In genomic region chr10:133197786-133198185, GRCh38 we compare ENCODE assay signal across 23 cellular contexts. TPM values are rescaled to one million over a fixed set of nuclear protein-coding genes. Genes with fewer than 3 reads are reported as not detected.
DNase-seq lines count a peak whose midpoint lies in the region; ATAC-seq, FAIRE-seq and TF ChIP-seq lines count a peak whose summit lies in the region.
"Had no signal": no experiment of that assay in that cellular context is flagged by ENCODE, and none has a peak within 500 bp of the region (broad histone marks: within the 10 kb centered on the region; RNA-seq: fewer than 3 reads in every experiment).

No MANE protein-coding gene starts in this region.

- H3K4me1 Mint-ChIP-seq in activated CD4-positive, alpha-beta T cell treated with anti-CD3 and anti-CD28 coated beads, Interleukin-2, amount 10 ng/mL, durations not matched to agents 7 days and 5 days, result no peaks in the 10 kb centered on the region
- H3K4me1 Mint-ChIP-seq in activated CD4-positive, alpha-beta T cell treated with anti-CD3 and anti-CD28 coated beads, Interleukin-2, amount 10 ng/mL, durations not matched to agents 24 days and 14 days, result no peaks in the 10 kb centered on the region
- H3K4me1 Mint-ChIP-seq in chondrocyte (ENCODE audit: low read depth), result no peaks in the 10 kb centered on the region
- H3K4me1 Mint-ChIP-seq in stimulated activated naive B cell treated with anti-CD40 and anti-IgM and Interleukin-4, amounts not matched to agents 10 μg/mL and 1 μg/mL and 100 μg/mL, for 72 hours, result no peaks in the 10 kb centered on the region
- H3K4me1 Mint-ChIP-seq: B cell; CD4-positive, CD25-positive, alpha-beta regulatory T cell; GM23338 had no signal

- intact Hi-C loops in activated CD4-positive, alpha-beta T cell treated with anti-CD3 and anti-CD28 coated beads, Interleukin-2, amount 10 ng/mL, durations not matched to agents 24 days and 14 days (cut with micrococcal nuclease), result no loop called here
- intact Hi-C loops in kidney (cut with DNase I), result no loop called here

- no peaks in the 10 kb centered on the region for H3K36me3 ChIP-seq in kidney (ENCODE audit: control insufficient read depth in 1 of 2, insufficient read depth in 2 of 2, low read length in 2 of 2)

- H3K27me3 Mint-ChIP-seq in activated CD4-positive, alpha-beta T cell treated with anti-CD3 and anti-CD28 coated beads, Interleukin-2, amount 10 ng/mL, durations not matched to agents 7 days and 5 days, result peaks cover 6% of the 10 kb centered on the region
- peaks cover 7% of the 10 kb centered on the region for H3K27me3 Mint-ChIP-seq in activated CD4-positive, alpha-beta T cell treated with anti-CD3 and anti-CD28 coated beads, Interleukin-2, amount 10 ng/mL, durations not matched to agents 24 days and 14 days
- peaks cover 21% of the 10 kb centered on the region for H3K27me3 Mint-ChIP-seq in chondrocyte (ENCODE audit: low read depth)
- H3K27me3 Mint-ChIP-seq in stimulated activated naive B cell treated with anti-CD40 and anti-IgM and Interleukin-4, amounts not matched to agents 10 μg/mL and 1 μg/mL and 100 μg/mL, for 72 hours, result peaks cover 17 to 22% of the 10 kb centered on the region in 2 donors
- H3K27me3 Mint-ChIP-seq: B cell; CD4-positive, CD25-positive, alpha-beta regulatory T cell had no signal

- ATAC-seq in stimulated activated naive B cell treated with anti-CD40 and anti-IgM and Interleukin-4, amounts not matched to agents 10 μg/mL and 1 μg/mL and 100 μg/mL, for 72 hours (replicated peaks), result no peak
- ATAC-seq: CD8-positive, alpha-beta T cell had no signal

- FAIRE-seq in kidney (lab: Jason Lieb, UNC), result no peak
- FAIRE-seq: A204.1, GM12891, GM18507 had no signal

- no peak overlapping the region for H3K9ac ChIP-seq in kidney (ENCODE audit: low read length in 2 of 2)
- H3K9ac ChIP-seq: BLaER1 had no signal

- H3K27ac Mint-ChIP-seq in activated CD4-positive, alpha-beta T cell treated with anti-CD3 and anti-CD28 coated beads, Interleukin-2, amount 10 ng/mL, durations not matched to agents 7 days and 5 days, result peak overlapping the region; percentile 36
- no peak overlapping the region for H3K27ac Mint-ChIP-seq in activated CD4-positive, alpha-beta T cell treated with anti-CD3 and anti-CD28 coated beads, Interleukin-2, amount 10 ng/mL, durations not matched to agents 24 days and 14 days
- H3K27ac Mint-ChIP-seq in chondrocyte (ENCODE audit: unreplicated experiment), result no peak overlapping the region
- peak overlapping the region; percentile 14 for H3K27ac Mint-ChIP-seq in stimulated activated naive B cell treated with anti-CD40 and anti-IgM and Interleukin-4, amounts not matched to agents 10 μg/mL and 1 μg/mL and 100 μg/mL, for 72 hours
- H3K27ac Mint-ChIP-seq: B cell; CD4-positive, CD25-positive, alpha-beta regulatory T cell; CD8-positive, alpha-beta T cell; GM23338 had no signal

- no peaks in the 10 kb centered on the region for H3K36me3 Mint-ChIP-seq in activated CD4-positive, alpha-beta T cell treated with anti-CD3 and anti-CD28 coated beads, Interleukin-2, amount 10 ng/mL, durations not matched to agents 7 days and 5 days (ENCODE audit: low read depth)
- H3K36me3 Mint-ChIP-seq in activated CD4-positive, alpha-beta T cell treated with anti-CD3 and anti-CD28 coated beads, Interleukin-2, amount 10 ng/mL, durations not matched to agents 24 days and 14 days (ENCODE audit: low read depth), result no peaks in the 10 kb centered on the region
- peaks cover 2% of the 10 kb centered on the region for H3K36me3 Mint-ChIP-seq in chondrocyte (ENCODE audit: low read depth)
- no peaks in the 10 kb centered on the region for H3K36me3 Mint-ChIP-seq in stimulated activated naive B cell treated with anti-CD40 and anti-IgM and Interleukin-4, amounts not matched to agents 10 μg/mL and 1 μg/mL and 100 μg/mL, for 72 hours
- H3K36me3 Mint-ChIP-seq: CD4-positive, CD25-positive, alpha-beta regulatory T cell; CD8-positive, alpha-beta T cell had no signal

- no peaks in the 10 kb centered on the region for H3K9me3 ChIP-seq in kidney (ENCODE audit: control insufficient read depth in 1 of 2, low read length in 2 of 2)

- no peak overlapping the region for H3K4me3 Mint-ChIP-seq in activated CD4-positive, alpha-beta T cell treated with anti-CD3 and anti-CD28 coated beads, Interleukin-2, amount 10 ng/mL, durations not matched to agents 7 days and 5 days
- H3K4me3 Mint-ChIP-seq in activated CD4-positive, alpha-beta T cell treated with anti-CD3 and anti-CD28 coated beads, Interleukin-2, amount 10 ng/mL, durations not matched to agents 24 days and 14 days, result no peak overlapping the region
- no peak overlapping the region for H3K4me3 Mint-ChIP-seq in chondrocyte (ENCODE audit: unreplicated experiment)
- H3K4me3 Mint-ChIP-seq in stimulated activated naive B cell treated with anti-CD40 and anti-IgM and Interleukin-4, amounts not matched to agents 10 μg/mL and 1 μg/mL and 100 μg/mL, for 72 hours, result no peak overlapping the region
- H3K4me3 Mint-ChIP-seq: B cell; CD4-positive, CD25-positive, alpha-beta regulatory T cell; CD8-positive, alpha-beta T cell; GM23338 had no signal

- no peaks in the 10 kb centered on the region for H3K9me3 Mint-ChIP-seq in activated CD4-positive, alpha-beta T cell treated with anti-CD3 and anti-CD28 coated beads, Interleukin-2, amount 10 ng/mL, durations not matched to agents 7 days and 5 days
- no peaks in the 10 kb centered on the region for H3K9me3 Mint-ChIP-seq in activated CD4-positive, alpha-beta T cell treated with anti-CD3 and anti-CD28 coated beads, Interleukin-2, amount 10 ng/mL, durations not matched to agents 24 days and 14 days
- peaks cover 9% of the 10 kb centered on the region for H3K9me3 Mint-ChIP-seq in chondrocyte (ENCODE audit: low read depth)
- H3K9me3 Mint-ChIP-seq in stimulated activated naive B cell treated with anti-CD40 and anti-IgM and Interleukin-4, amounts not matched to agents 10 μg/mL and 1 μg/mL and 100 μg/mL, for 72 hours, result peaks cover 3 to 8% of the 10 kb centered on the region in 2 donors

- POLR2A ChIA-PET in activated CD4-positive, alpha-beta T cell treated with anti-CD3 and anti-CD28 coated beads, Interleukin-2, amount 10 ng/mL, durations not matched to agents 7 days and 5 days (lab: Charles Lee), result no interaction called here
- POLR2A ChIA-PET in HEK293T (lab: Yijun Ruan, JAX), result no interaction called here

- CTCF ChIA-PET in activated CD4-positive, alpha-beta T cell treated with anti-CD3 and anti-CD28 coated beads, Interleukin-2, amount 10 ng/mL, durations not matched to agents 7 days and 5 days (lab: Charles Lee), result interaction anchor here (1.1 to 1.2 kb wide), 2 partner anchors 11 to 29 kb away, joined by 3 to 4 read pairs; no protein-coding TSS in a partner anchor
- CTCF ChIA-PET in HEK293T (lab: Yijun Ruan, JAX), result no interaction called here

- H3K4me1 ChIP-seq in kidney (ENCODE audit: control insufficient read depth in 1 of 2, insufficient read depth in 1 of 2, low read depth in 1 of 2, low read length in 2 of 2), result no peaks in the 10 kb centered on the region
- H3K4me1 ChIP-seq: Caco-2 had no signal

- TF ChIP-seq CTCF in chondrocyte (IDR thresholded peaks at IDR 0.05) (no peak), kidney (IDR thresholded peaks at IDR 0.05; ENCODE audit: borderline replicate concordance, extremely low read depth, insufficient read depth) (no peak)

- no peak overlapping the region for H3K4me3 ChIP-seq in kidney (ENCODE audit: low read length in 2 of 2)
- H3K4me3 ChIP-seq: BLaER1, GM23338 had no signal

- H3K27ac ChIP-seq in kidney (ENCODE audit: low read depth in 2 of 2, low read length in 2 of 2), result no peak overlapping the region
- H3K27ac ChIP-seq: 22Rv1, BLaER1, C4-2B had no signal

- no peak for DNase-seq in activated CD4-positive, alpha-beta T cell treated with anti-CD3 and anti-CD28 coated beads, Interleukin-2, amount 10 ng/mL, durations not matched to agents 7 days and 5 days
- no peak for DNase-seq in activated CD4-positive, alpha-beta T cell treated with anti-CD3 and anti-CD28 coated beads, Interleukin-2, amount 10 ng/mL, durations not matched to agents 24 days and 14 days
- peak; percentile 79 for DNase-seq in chondrocyte (ENCODE audit: low spot score)
- peak; percentile 64 for DNase-seq in kidney
- DNase-seq in stimulated activated naive B cell treated with anti-CD40 and anti-IgM and Interleukin-4, amounts not matched to agents 10 μg/mL and 1 μg/mL and 100 μg/mL, for 72 hours, result no peak
- no peak for DNase-seq in NCI-H82 treated with DMSO at 0.1 percent for 48 hours (lab: John Stamatoyannopoulos, UW; ENCODE audit: unreplicated experiment)
- DNase-seq in HEK293T (ENCODE audit: extremely low spot score), result no peak
- DNase-seq: Caco-2; CD4-positive, CD25-positive, alpha-beta regulatory T cell; DMS79; EL; GDM1; HCEC 1CT had no signal

TF ChIP-seq in HEK293T, 16 proteins besides CTCF, POLR2A, EP300 and RAD21 (continues in another document):
- TF ChIP-seq CTBP1 (IDR thresholded peaks at IDR 0.05; ENCODE audit: borderline replicate concordance) (no peak), FOXK2 (IDR thresholded peaks at IDR 0.05) (no peak), NFRKB (IDR thresholded peaks at IDR 0.05) (no peak), FOXM1 (IDR thresholded peaks at IDR 0.05; ENCODE audit: borderline replicate concordance) (no peak), HDGF (IDR thresholded peaks at IDR 0.05; ENCODE audit: borderline replicate concordance) (no peak)

RNA-seq across cellular contexts. Expression of gene UTF1, which starts 32.2 kb away (rescaled TPM):
- not detected for total RNA-seq in activated CD4-positive, alpha-beta T cell treated with anti-CD3 and anti-CD28 coated beads, Interleukin-2, amount 10 ng/mL, durations not matched to agents 7 days and 5 days
- total RNA-seq in activated CD4-positive, alpha-beta T cell treated with anti-CD3 and anti-CD28 coated beads, Interleukin-2, amount 10 ng/mL, durations not matched to agents 24 days and 14 days, result 0.17 and 0.19 TPM in 2 replicates
- total RNA-seq in chondrocyte (not detected in 3 replicates), kidney (not detected)
- not detected for polyA plus RNA-seq in kidney (ENCODE audit: insufficient read depth, low read depth, low replicate concordance)
- total RNA-seq: Caco-2; CD4-positive, CD25-positive, alpha-beta regulatory T cell; CD8-positive, alpha-beta T cell had no signal
- polyA plus RNA-seq: AG04450; CD4-positive, CD25-positive, alpha-beta regulatory T cell had no signal

RNA-seq across cellular contexts. Expression of gene KNDC1, which starts 37.8 kb away (rescaled TPM):
- total RNA-seq in activated CD4-positive, alpha-beta T cell treated with anti-CD3 and anti-CD28 coated beads, Interleukin-2, amount 10 ng/mL, durations not matched to agents 7 days and 5 days, result under 1 TPM; 0.07 to 0.08 TPM
- total RNA-seq in activated CD4-positive, alpha-beta T cell treated with anti-CD3 and anti-CD28 coated beads, Interleukin-2, amount 10 ng/mL, durations not matched to agents 24 days and 14 days, result 0.19 and 0.21 TPM in 2 replicates
- total RNA-seq in chondrocyte, result 0.24 to 0.72 TPM (median 0.55 TPM) in 3 replicates
- 8.7 TPM for total RNA-seq in kidney
- polyA plus RNA-seq in kidney (ENCODE audit: insufficient read depth, low read depth, low replicate concordance), result 0.43 TPM
- total RNA-seq: CD8-positive, alpha-beta T cell had no signal
- polyA plus RNA-seq: CD4-positive, CD25-positive, alpha-beta regulatory T cell had no signal

RNA-seq across cellular contexts. Expression of gene VENTX, which starts 39.9 kb away (rescaled TPM):
- not detected for total RNA-seq in activated CD4-positive, alpha-beta T cell treated with anti-CD3 and anti-CD28 coated beads, Interleukin-2, amount 10 ng/mL, durations not matched to agents 7 days and 5 days
- total RNA-seq in activated CD4-positive, alpha-beta T cell treated with anti-CD3 and anti-CD28 coated beads, Interleukin-2, amount 10 ng/mL, durations not matched to agents 24 days and 14 days, result not detected in 2 replicates
- not detected in 3 replicates for total RNA-seq in chondrocyte
- total RNA-seq in kidney, result 3.3 TPM
- polyA plus RNA-seq in kidney (ENCODE audit: insufficient read depth, low read depth, low replicate concordance), result 0.39 TPM
- total RNA-seq: B cell; Caco-2; CD4-positive, CD25-positive, alpha-beta regulatory T cell; CD8-positive, alpha-beta T cell had no signal
- polyA plus RNA-seq: AG04450; CD4-positive, CD25-positive, alpha-beta regulatory T cell had no signal

Comparison
In these comparisons a context has a peak if more than half of its experiments do, and no peak if none do; other contexts are left out.
1. H3K27ac Mint-ChIP-seq: peak in activated CD4-positive, alpha-beta T cell treated with anti-CD3 and anti-CD28 coated beads, Interleukin-2, amount 10 ng/mL, durations not matched to agents 7 days and 5 days (single experiment) and stimulated activated naive B cell treated with anti-CD40 and anti-IgM and Interleukin-4, amounts not matched to agents 10 μg/mL and 1 μg/mL and 100 μg/mL, for 72 hours (single experiment); none in activated CD4-positive, alpha-beta T cell treated with anti-CD3 and anti-CD28 coated beads, Interleukin-2, amount 10 ng/mL, durations not matched to agents 24 days and 14 days (single experiment) and chondrocyte (single experiment).
2. DNase-seq: peak in chondrocyte (single experiment) and kidney (single experiment); none in activated CD4-positive, alpha-beta T cell treated with anti-CD3 and anti-CD28 coated beads, Interleukin-2, amount 10 ng/mL, durations not matched to agents 7 days and 5 days (single experiment), activated CD4-positive, alpha-beta T cell treated with anti-CD3 and anti-CD28 coated beads, Interleukin-2, amount 10 ng/mL, durations not matched to agents 24 days and 14 days (single experiment), stimulated activated naive B cell treated with anti-CD40 and anti-IgM and Interleukin-4, amounts not matched to agents 10 μg/mL and 1 μg/mL and 100 μg/mL, for 72 hours (single experiment), NCI-H82 treated with DMSO at 0.1 percent for 48 hours (single experiment) and HEK293T (single experiment).